In genomic region chr11:123702137-123702536, GRCh38 we compare ENCODE assay signal across 21 cellular contexts. TPM values are rescaled to one million over a fixed set of nuclear protein-coding genes. Genes with fewer than 3 reads are reported as not detected.
A peak's percentile ranks its signal among the peaks of the same experiment; 100 is the strongest.
DNase-seq lines count a peak whose midpoint lies in the region; ATAC-seq and TF ChIP-seq lines count a peak whose summit lies in the region.
"Had no signal": no experiment of that assay in that cellular context is flagged by ENCODE, and none has a peak within 500 bp of the region (broad histone marks: within the 10 kb centered on the region; RNA-seq: fewer than 3 reads in every experiment).

No MANE protein-coding gene starts in this region.

- peak overlapping the region in 5 of 8 donors; percentile 10 to 65 (median 34) for H3K4me3 Mint-ChIP-seq in naive B cell
- H3K4me3 Mint-ChIP-seq: activated CD8-positive, alpha-beta T cell treated with anti-CD3 and anti-CD28 coated beads, Interleukin-2, amount 10 ng/mL, durations not matched to agents 7 days and 5 days; CD8-positive, alpha-beta memory T cell; natural killer cell treated with Interleukin-12 subunit alpha and Interleukin-12 subunit beta and Interleukin-15 and Interleukin-18, amount 100 ng/mL, for 72 hours; stimulated activated naive CD8-positive, alpha-beta T cell treated with anti-CD3 and anti-CD28 coated beads, Interleukin-15, Interleukin-2, amounts not matched to agents 100 ng/mL and 50 ng/mL, for 24 hours had no signal

- H3K36me3 Mint-ChIP-seq in naive B cell: no peaks in the 10 kb centered on the region
- H3K36me3 Mint-ChIP-seq: CD8-positive, alpha-beta memory T cell; natural killer cell treated with Interleukin-12 subunit alpha and Interleukin-12 subunit beta and Interleukin-15 and Interleukin-18, amount 100 ng/mL, for 72 hours had no signal

- H3K27me3 ChIP-seq in WERI-Rb-1 (ENCODE audit: insufficient read depth, low read depth, severe bottlenecking): no peaks in the 10 kb centered on the region
- H3K27me3 ChIP-seq: ascending aorta, uterus had no signal

- peak; percentile 75 for ATAC-seq in GM21360 (IDR thresholded peaks at IDR 0.05; ENCODE audit: unreplicated experiment)
- peak; percentile 34 to 50 for ATAC-seq in naive B cell (ENCODE audit: low read depth in 2 of 2)
- ATAC-seq: activated CD8-positive, alpha-beta T cell treated with anti-CD3 and anti-CD28 coated beads, Interleukin-2, amount 10 ng/mL, durations not matched to agents 7 days and 5 days; esophagus mucosa; natural killer cell treated with Interleukin-12 subunit alpha and Interleukin-12 subunit beta and Interleukin-15 and Interleukin-18, amount 100 ng/mL, for 72 hours had no signal

- TF ChIP-seq CTCF in WERI-Rb-1 (IDR thresholded peaks at IDR 0.05; ENCODE audit: low read depth, low read length): no peak

- DNase-seq in NCI-H1092 treated with DMSO at 0.1 percent for 48 hours (lab: John Stamatoyannopoulos, UW): peak; percentile 8
- no peak for DNase-seq in NCI-H1092 (lab: John Stamatoyannopoulos, UW)
- peak; percentile 70 for DNase-seq in SK-N-DZ (ENCODE audit: low spot score)
- peak; percentile 6 for DNase-seq in naive B cell
- no peak for DNase-seq in stimulated activated CD4-positive, alpha-beta T cell treated with anti-CD3 and anti-CD28 coated beads, Interleukin-15, amount 100 ng/mL, for 24 hours
- DNase-seq in WERI-Rb-1: no peak
- no peak for DNase-seq in activated T-cell treated with anti-CD3 and anti-CD28 coated beads, Interleukin-2, amount 50 U/mL, for 1 hour
- DNase-seq: activated CD8-positive, alpha-beta T cell treated with anti-CD3 and anti-CD28 coated beads, Interleukin-2, amount 10 ng/mL, durations not matched to agents 7 days and 5 days; CD8-positive, alpha-beta memory T cell; hypothalamus; NCI-H2081 treated with DMSO at 0.1 percent for 48 hours; sigmoid colon; uterus had no signal

- peaks cover 0 to 2% (median 0%) of the 10 kb centered on the region in 7 donors for H3K9me3 Mint-ChIP-seq in naive B cell
- H3K9me3 Mint-ChIP-seq: activated T-helper 2 cell treated with anti-CD3 and anti-CD28 coated beads, Interferon-gamma antibody, Interleukin-2, Interleukin-4, amounts not matched to agents 10 μg/mL and 5 μg/mL and 100 μg/mL, durations not matched to agents 14 hours and 24 hours and 36 hours; CD8-positive, alpha-beta memory T cell; natural killer cell treated with Interleukin-12 subunit alpha and Interleukin-12 subunit beta and Interleukin-15 and Interleukin-18, amount 100 ng/mL, for 72 hours; stimulated activated naive CD8-positive, alpha-beta T cell treated with anti-CD3 and anti-CD28 coated beads, Interleukin-15, Interleukin-2, amounts not matched to agents 100 ng/mL and 50 ng/mL, for 24 hours had no signal

- peaks cover 7 to 8% (median 8%) of the 10 kb centered on the region in 3 donors for H3K4me1 Mint-ChIP-seq in naive B cell
- H3K4me1 Mint-ChIP-seq: CD8-positive, alpha-beta memory T cell had no signal

- H3K27ac ChIP-seq in WERI-Rb-1: no peak overlapping the region
- H3K27ac ChIP-seq: ascending aorta, sigmoid colon, SK-N-MC, uterus had no signal

- peaks cover 4% of the 10 kb centered on the region for H3K9me3 ChIP-seq in WERI-Rb-1 (ENCODE audit: severe bottlenecking)
- H3K9me3 ChIP-seq: ascending aorta, sigmoid colon, uterus had no signal

- peak overlapping the region in 1 of 6 donors; percentile 18 for H3K27ac Mint-ChIP-seq in naive B cell
- H3K27ac Mint-ChIP-seq: activated CD8-positive, alpha-beta T cell treated with anti-CD3 and anti-CD28 coated beads, Interleukin-2, amount 10 ng/mL, durations not matched to agents 7 days and 5 days; activated T-helper 2 cell treated with anti-CD3 and anti-CD28 coated beads, Interferon-gamma antibody, Interleukin-2, Interleukin-4, amounts not matched to agents 10 μg/mL and 5 μg/mL and 100 μg/mL, durations not matched to agents 14 hours and 24 hours and 36 hours; CD8-positive, alpha-beta memory T cell; natural killer cell treated with Interleukin-12 subunit alpha and Interleukin-12 subunit beta and Interleukin-15 and Interleukin-18, amount 100 ng/mL, for 72 hours; stimulated activated naive CD8-positive, alpha-beta T cell treated with anti-CD3 and anti-CD28 coated beads, Interleukin-15, Interleukin-2, amounts not matched to agents 100 ng/mL and 50 ng/mL, for 24 hours had no signal

- H3K4me3 ChIP-seq in WERI-Rb-1 (ENCODE audit: low read depth, low read length): no peak overlapping the region
- H3K4me3 ChIP-seq: ascending aorta, sigmoid colon, SK-N-MC, uterus had no signal

- peaks cover 8 to 29% (median 10%) of the 10 kb centered on the region in 3 donors for H3K27me3 Mint-ChIP-seq in naive B cell

- H3K36me3 ChIP-seq in WERI-Rb-1: no peaks in the 10 kb centered on the region
- H3K36me3 ChIP-seq: ascending aorta, sigmoid colon, uterus had no signal

RNA-seq across cellular contexts. Expression of gene ZNF202, which starts 39.3 kb away (rescaled TPM):
- polyA plus RNA-seq in SK-N-DZ (2014; cell fraction: cytosol; rRNA removed): 12.0 and 13.5 TPM in 2 replicates
- polyA plus RNA-seq in SK-N-DZ (2014; cell fraction: nucleus; rRNA removed): 30.6 and 33.9 TPM in 2 replicates
- polyA plus RNA-seq in naive B cell (ENCODE audit: low read depth in 6 of 6): 10 to 100 TPM in 2 of 6 donors, 1 to 10 TPM in 3, not detected in 1; 6.3 to 16.4 (median 8.8) TPM

RNA-seq across cellular contexts. Expression of gene SCN3B, which starts 47.7 kb away (rescaled TPM):
- polyA plus RNA-seq in SK-N-DZ (2014; cell fraction: cytosol; rRNA removed): 17.6 and 18.0 TPM in 2 replicates
- polyA plus RNA-seq in SK-N-DZ (2014; cell fraction: nucleus; rRNA removed): 14.6 and 29.2 TPM in 2 replicates
- under 1 TPM in 1 of 6 donors, not detected in 5; 0.10 TPM for polyA plus RNA-seq in naive B cell (ENCODE audit: low read depth in 6 of 6)

RNA-seq across cellular contexts. Expression of gene OR6X1, which starts 52.2 kb away (rescaled TPM):
- polyA plus RNA-seq in SK-N-DZ (2014; cell fraction: cytosol; rRNA removed): not detected in 2 replicates
- not detected in 2 replicates for polyA plus RNA-seq in SK-N-DZ (2014; cell fraction: nucleus; rRNA removed)
- not detected for polyA plus RNA-seq in naive B cell (ENCODE audit: low read depth in 6 of 6)
- polyA plus RNA-seq: CD8-positive, alpha-beta memory T cell; liver; sigmoid colon had no signal

Comparison
In these comparisons a context has a peak if more than half of its experiments do, and no peak if none do; other contexts are left out.
1. DNase-seq: peak in NCI-H1092 treated with DMSO at 0.1 percent for 48 hours (single experiment), SK-N-DZ (single experiment) and naive B cell (single experiment); none in NCI-H1092 (single experiment), stimulated activated CD4-positive, alpha-beta T cell treated with anti-CD3 and anti-CD28 coated beads, Interleukin-15, amount 100 ng/mL, for 24 hours (single experiment), WERI-Rb-1 (single experiment) and activated T-cell treated with anti-CD3 and anti-CD28 coated beads, Interleukin-2, amount 50 U/mL, for 1 hour (single experiment).